ENCODE assay signal across 8 cellular contexts in genomic region chr19:41226053-41226873, GRCh38. TPM values are rescaled to one million over a fixed set of nuclear protein-coding genes. Genes with fewer than 3 reads are reported as not detected.
A peak's percentile ranks its signal among the peaks of the same experiment; 100 is the strongest.
DNase-seq lines count a peak whose midpoint lies in the region; ATAC-seq and TF ChIP-seq lines count a peak whose summit lies in the region.

No MANE protein-coding gene starts in this region.

- ATAC-seq in aorta (ENCODE audit: low FRiP score), result peak; percentile 74

- BruUV-seq in Calu3 (replicated peaks; lab: Mats Ljungman, UMichigan), result no TSS peak

- H3K27ac Mint-ChIP-seq in Calu3 (ENCODE audit: unreplicated experiment), result peak overlapping the region; percentile 98

- H3K27ac ChIP-seq in SK-N-SH (ENCODE audit: low read depth in 2 of 2, low read length in 1 of 2) (peak overlapping the region; percentile 41 to 96), angular gyrus (ENCODE audit: low read depth, low read length) (peak overlapping the region; percentile 23), right atrium auricular region (peak overlapping the region; percentile 90 to 92), aorta (ENCODE audit: low read depth in 1 of 2, low read length in 2 of 2) (peak overlapping the region; percentile 19 to 83)

- H3K36me3 Mint-ChIP-seq in Calu3 (ENCODE audit: insufficient read depth, unreplicated experiment), result peaks cover 55% of the 10 kb centered on the region

- H3K79me2 ChIP-seq in SK-N-SH (ENCODE audit: insufficient read depth), result peaks cover 87% of the 10 kb centered on the region

- no peak overlapping the region for H2AFZ ChIP-seq in SK-N-SH (ENCODE audit: low read depth)

- peak overlapping the region; percentile 66 for H3K4me3 Mint-ChIP-seq in Calu3 (ENCODE audit: low read depth, unreplicated experiment)

- peaks cover 55% of the 10 kb centered on the region for H3F3A ChIP-seq in SK-N-SH (replicated peaks; ENCODE audit: insufficient read depth)

- no peak for TF ChIP-seq RAD21 in SK-N-SH (IDR thresholded peaks at IDR 0.05; ENCODE audit: low read length)

- no peaks in the 10 kb centered on the region for H3K9me3 Mint-ChIP-seq in Calu3 (ENCODE audit: low read depth, unreplicated experiment)

- POLR2A ChIA-PET in SK-N-SH (lab: Yijun Ruan, JAX), result no interaction called here

- TF ChIP-seq CTCF in Calu3 (IDR thresholded peaks at IDR 0.05; ENCODE audit: unreplicated experiment) (no peak), SK-N-SH (IDR thresholded peaks at IDR 0.05) (no peak), right atrium auricular region (IDR thresholded peaks at IDR 0.05) (peak in 1 of 2 donors; percentile 27)

- H3K27me3 ChIP-seq in SK-N-SH (ENCODE audit: insufficient read depth) (no peaks in the 10 kb centered on the region), right atrium auricular region (no peaks in the 10 kb centered on the region), aorta (ENCODE audit: control insufficient read depth in 1 of 2, insufficient read depth in 2 of 2, low read length in 1 of 2) (no peaks in the 10 kb centered on the region)

- peaks cover 0 to 27% of the 10 kb centered on the region in 2 experiments; a peak in 2 of 4 replicates for H3K4me1 ChIP-seq in SK-N-SH (ENCODE audit: control insufficient read depth in 1 of 2, insufficient read depth in 2 of 2, low read depth in 1 of 2, low read length in 1 of 2)
- peaks cover 0 to 37% of the 10 kb centered on the region in 2 donors for H3K4me1 ChIP-seq in right atrium auricular region
- H3K4me1 ChIP-seq in aorta (ENCODE audit: control insufficient read depth in 1 of 2, insufficient read depth in 2 of 2, low read length in 2 of 2), result no peaks in the 10 kb centered on the region

- TF ChIP-seq EP300 in SK-N-SH (IDR thresholded peaks at IDR 0.05; ENCODE audit: borderline replicate concordance in 1 of 2, low read depth in 1 of 2, low read length in 1 of 2), result peak in 1 of 2 experiments; percentile 89; a peak in 2 of 4 replicates

- WGBS in SK-N-SH (ENCODE audit: low lambda C conversion rate), result 4% methylated on average over 26 of the region's 67 CpGs
- WGBS in aorta, 2 donors, result 1% methylated on average over 52 to 67 of the region's 67 CpGs

- no peaks in the 10 kb centered on the region for H3K9me2 ChIP-seq in SK-N-SH

- H4K20me1 ChIP-seq in SK-N-SH (ENCODE audit: insufficient read depth), result no peaks in the 10 kb centered on the region

- H3K4me1 Mint-ChIP-seq in Calu3 (ENCODE audit: low read depth, unreplicated experiment), result peaks cover 45% of the 10 kb centered on the region

- peak overlapping the region; percentile 63 for H3K9ac ChIP-seq in SK-N-SH

- no peaks in the 10 kb centered on the region for H3K27me3 Mint-ChIP-seq in Calu3 (ENCODE audit: unreplicated experiment)

- H3K36me3 ChIP-seq in SK-N-SH (replicated peaks in 1 of 2; ENCODE audit: control insufficient read depth in 1 of 2, insufficient read depth in 2 of 2, low read length in 1 of 2) (peaks cover 0 to 37% of the 10 kb centered on the region in 2 experiments), right atrium auricular region (peaks cover 10% of the 10 kb centered on the region), aorta (ENCODE audit: control insufficient read depth in 1 of 2, insufficient read depth in 2 of 2, low read length in 1 of 2) (no peaks in the 10 kb centered on the region)

- DNase-seq in Calu3, result peak; percentile 95
- peak; percentile 56 for DNase-seq in SK-N-SH
- DNase-seq in right atrium auricular region (ENCODE audit: low spot score), result peak; percentile 80
- peak; percentile 92 for DNase-seq in posterior vena cava (ENCODE audit: low spot score)
- DNase-seq in aorta, result peak; percentile 83 to 94
- no peak for DNase-seq in inferior parietal cortex (ENCODE audit: extremely low spot score)
- DNase-seq in cortex of kidney (lab: John Stamatoyannopoulos, UW), result no peak

- H3K9me3 ChIP-seq in SK-N-SH (no peaks in the 10 kb centered on the region), right atrium auricular region (no peaks in the 10 kb centered on the region), aorta (ENCODE audit: control insufficient read depth, low read length) (no peaks in the 10 kb centered on the region)

- H3K4me2 ChIP-seq in SK-N-SH, result peak overlapping the region; percentile 87

- intact Hi-C loops in Calu3 (cut with micrococcal nuclease; ENCODE audit: unreplicated experiment) (loop anchor here (5.0 kb wide), 1 partner anchor 36 kb away; the partner anchor contains the start of gene HNRNPUL1), posterior vena cava (cut with DNase I) (no loop called here), aorta (cut with DNase I) (loop anchor here (1.0 to 5.0 kb wide), 2 partner anchors 36 kb away; partner anchors contain the start of gene HNRNPUL1 (in 1 of the 2))

- CTCF ChIA-PET in Calu3 (lab: Charles Lee) (interaction anchor here (1.2 kb wide), 3 partner anchors 22 to 204 kb away, joined by 3 to 9 read pairs (median 8); no protein-coding TSS in a partner anchor), SK-N-SH (lab: Yijun Ruan, JAX) (interaction anchor here (0.8 kb wide), 1 partner anchor 22 kb away, joined by 3 read pairs; no protein-coding TSS in a partner anchor)

- H3K4me3 ChIP-seq in SK-N-SH (ENCODE audit: low read depth in 2 of 2, low read length in 1 of 2) (peak overlapping the region; percentile 9 to 49; a peak in 2 of 4 replicates), right atrium auricular region (peak overlapping the region; percentile 34 to 56), aorta (ENCODE audit: low read length in 2 of 2) (no peak overlapping the region)

TF ChIP-seq in SK-N-SH, 30 proteins besides CTCF, POLR2A, EP300 and RAD21 (continues in another document):
- TF ChIP-seq, protein P1, sequence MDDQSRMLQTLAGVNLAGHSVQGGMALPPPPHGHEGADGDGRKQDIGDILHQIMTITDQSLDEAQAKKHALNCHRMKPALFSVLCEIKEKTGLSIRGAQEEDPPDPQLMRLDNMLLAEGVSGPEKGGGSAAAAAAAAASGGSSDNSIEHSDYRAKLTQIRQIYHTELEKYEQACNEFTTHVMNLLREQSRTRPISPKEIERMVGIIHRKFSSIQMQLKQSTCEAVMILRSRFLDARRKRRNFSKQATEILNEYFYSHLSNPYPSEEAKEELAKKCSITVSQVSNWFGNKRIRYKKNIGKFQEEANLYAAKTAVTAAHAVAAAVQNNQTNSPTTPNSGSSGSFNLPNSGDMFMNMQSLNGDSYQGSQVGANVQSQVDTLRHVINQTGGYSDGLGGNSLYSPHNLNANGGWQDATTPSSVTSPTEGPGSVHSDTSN (IDR thresholded peaks at IDR 0.05), result peak; percentile 24
- peak; percentile 93 for TF ChIP-seq TEAD4 (IDR thresholded peaks at IDR 0.05; ENCODE audit: borderline replicate concordance, insufficient read depth)
- 0 out of 2 replicates have a peak, but pooled peaks have one; percentile 49 for TF ChIP-seq GABPA (IDR thresholded peaks at IDR 0.05; ENCODE audit: low read depth)
- peak; percentile 77; the same call in 1 of the 2 replicates for TF ChIP-seq FOXM1 (IDR thresholded peaks at IDR 0.05; ENCODE audit: low read depth)
- no peak for TF ChIP-seq EZH2phosphoT487 (IDR thresholded peaks at IDR 0.05; ENCODE audit: borderline replicate concordance, low read depth)
- TF ChIP-seq YY1 (IDR thresholded peaks at IDR 0.05; ENCODE audit: low read depth), result no peak
- no peak for TF ChIP-seq USF2 (IDR thresholded peaks at IDR 0.05; ENCODE audit: borderline replicate concordance, low read depth, low read length)

RNA-seq across cellular contexts. Expression of gene AXL, which starts 7.2 kb away (rescaled TPM):
- total RNA-seq in Calu3 (2022) (107 and 118 TPM in 2 replicates), right atrium auricular region (10 to 100 TPM; 27.3 to 81.4 TPM), posterior vena cava (100 to 1,000 TPM; 133 to 147 TPM), aorta (100 to 1,000 TPM; 106 TPM)
- polyA plus RNA-seq in SK-N-SH (2012; rRNA removed) (78.8 and 82.6 TPM in 2 replicates), aorta (10 to 100 TPM; 14.8 to 44.6 TPM)
- polyA plus RNA-seq in SK-N-SH (2012; cell fraction: cytosol; rRNA removed), result 47.4 and 58.0 TPM in 2 replicates
- 71.7 and 77.3 TPM in 2 replicates for polyA plus RNA-seq in SK-N-SH (2012; cell fraction: nucleus; rRNA removed)

RNA-seq across cellular contexts. Expression of gene CYP2S1, which starts 33.2 kb away (rescaled TPM):
- total RNA-seq in Calu3 (2022) (4.9 and 8.9 TPM in 2 replicates), right atrium auricular region (1 to 10 TPM in 1 of 2 donors, under 1 TPM in 1; 0.59 to 1.6 TPM), posterior vena cava (1 to 10 TPM; 1.2 to 1.4 TPM), aorta (1 to 10 TPM; 1.7 to 2.5 TPM)
- polyA plus RNA-seq in SK-N-SH (2012; rRNA removed) (0.50 and 0.67 TPM in 2 replicates), aorta (10 to 100 TPM in 1 of 2 donors, not detected in 1; 11.5 TPM)
- polyA plus RNA-seq in SK-N-SH (2012; cell fraction: cytosol; rRNA removed), result 0.67 and 0.73 TPM in 2 replicates
- polyA plus RNA-seq in SK-N-SH (2012; cell fraction: nucleus; rRNA removed), result 0.98 and 0.99 TPM in 2 replicates

RNA-seq across cellular contexts. Expression of gene HNRNPUL1, which starts 37.9 kb away (rescaled TPM):
- total RNA-seq in Calu3 (2022) (320 and 370 TPM in 2 replicates), right atrium auricular region (100 to 1,000 TPM in 1 of 2 donors, 10 to 100 TPM in 1; 88.8 to 109 TPM), posterior vena cava (100 to 1,000 TPM; 150 to 157 TPM), aorta (100 to 1,000 TPM; 155 to 156 TPM)
- polyA plus RNA-seq in SK-N-SH (2012; rRNA removed) (34.2 and 41.5 TPM in 2 replicates), aorta (10 to 100 TPM; 59.5 to 82.5 TPM)
- polyA plus RNA-seq in SK-N-SH (2012; cell fraction: cytosol; rRNA removed), result 32.5 and 33.9 TPM in 2 replicates
- polyA plus RNA-seq in SK-N-SH (2012; cell fraction: nucleus; rRNA removed), result 35.8 and 43.2 TPM in 2 replicates

Comparison
In these comparisons a context has a peak if more than half of its experiments do, and no peak if none do; other contexts are left out.
1. DNase-seq: peak in Calu3 (single experiment), SK-N-SH (single experiment), right atrium auricular region (single experiment), posterior vena cava (single experiment) and aorta (2 of 2); none in inferior parietal cortex (single experiment) and cortex of kidney (single experiment).
2. H3K27ac ChIP-seq: peak in every context shown above with its lines; median percentile 91 in right atrium auricular region; 68 in SK-N-SH; 51 in aorta; 23 in angular gyrus.
3. H3K4me3 ChIP-seq: peak in SK-N-SH (2 of 2) and right atrium auricular region (2 of 2); none in aorta (0 of 2).
4. intact Hi-C loops: an anchor here in Calu3 (5.0 kb wide) and aorta (1.0 to 5.0 kb wide); none called in posterior vena cava.